ENCODE assay signal across 12 cellular contexts in the genomic region with DNA sequence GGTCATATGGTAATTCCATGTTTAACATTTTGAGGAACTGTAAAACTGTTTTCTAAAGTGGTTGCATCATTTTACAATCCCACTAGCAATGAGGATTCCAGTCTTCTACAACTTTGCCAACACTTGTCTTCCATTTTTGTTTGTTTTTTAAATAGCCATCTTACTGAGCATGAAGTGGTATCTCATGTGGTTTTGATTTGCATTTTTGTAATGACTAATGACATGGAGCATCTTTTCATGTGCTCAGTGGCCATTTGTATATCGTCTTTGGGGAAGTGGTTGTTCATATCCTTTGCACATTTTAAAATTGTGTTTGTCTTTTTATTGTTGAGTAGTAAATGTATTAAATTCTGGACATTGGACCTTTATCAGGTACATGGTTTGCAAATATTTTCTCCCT.
DNase-seq lines count a peak whose midpoint lies in the region; ATAC-seq and TF ChIP-seq lines count a peak whose summit lies in the region.
"Had no signal": no experiment of that assay in that cellular context is flagged by ENCODE, and none has a peak within 500 bp of the region (broad histone marks: within the 10 kb centered on the region; RNA-seq: fewer than 3 reads in every experiment).

No MANE protein-coding gene starts in this region.

- WGBS in GM23248 (ENCODE audit: low coverage in 1 of 2, low lambda C conversion rate in 2 of 2, missing lambda C conversion rate in 2 of 2), 2 experiments, result 50 to 61% methylated on average over 1 of the region's 1 CpG

- no peaks in the 10 kb centered on the region for H3K9me3 ChIP-seq in GM23248 (ENCODE audit: low read depth)
- H3K9me3 ChIP-seq in upper lobe of right lung, result no peaks in the 10 kb centered on the region

- no peak overlapping the region for H3K4me3 Mint-ChIP-seq in memory B cell
- H3K4me3 Mint-ChIP-seq: nephron progenitor cell had no signal

- H3F3A ChIP-seq in GM23248 (ENCODE audit: insufficient read depth), result no peaks in the 10 kb centered on the region

- DNase-seq in GM23248, result peak; percentile 7
- DNase-seq in memory B cell (ENCODE audit: low spot score in 2 of 2), result no peak
- DNase-seq in HCEC 1CT, result no peak
- no peak for DNase-seq in HT-29 (ENCODE audit: low spot score)
- DNase-seq in upper lobe of right lung, result no peak
- DNase-seq: DND-41, kidney glomerular epithelial cell, nephron progenitor cell, small intestine had no signal

- peaks cover 32% of the 10 kb centered on the region for H3K4me1 Mint-ChIP-seq in memory B cell

- H3K27me3 ChIP-seq in GM23248 (replicated peaks; ENCODE audit: insufficient read depth), result no peaks in the 10 kb centered on the region
- H3K27me3 ChIP-seq in upper lobe of right lung, result no peaks in the 10 kb centered on the region

- H3K27me3 Mint-ChIP-seq in memory B cell, result no peaks in the 10 kb centered on the region

- H3K4me1 ChIP-seq in GM23248 (ENCODE audit: insufficient read depth), result peaks cover 11% of the 10 kb centered on the region; the same call in 1 of the 2 replicates
- H3K4me1 ChIP-seq in upper lobe of right lung, result peaks cover 6% of the 10 kb centered on the region

- H3K4me3 ChIP-seq in GM23248 (no peak overlapping the region), upper lobe of right lung (no peak overlapping the region)

- in situ Hi-C loops in GM23248 (cut with MboI), result no loop called here

- H3K9me2 ChIP-seq in GM23248 (ENCODE audit: insufficient read depth), result no peaks in the 10 kb centered on the region

- H3K9me3 Mint-ChIP-seq in memory B cell, result peaks cover 8% of the 10 kb centered on the region

- peaks cover 3% of the 10 kb centered on the region; the same call in 1 of the 2 replicates for H3K36me3 ChIP-seq in GM23248 (ENCODE audit: low read depth)
- H3K36me3 ChIP-seq in upper lobe of right lung, result no peaks in the 10 kb centered on the region

- no peak overlapping the region for H3K27ac ChIP-seq in GM23248
- no peak overlapping the region for H3K27ac ChIP-seq in upper lobe of right lung

- intact Hi-C loops in upper lobe of right lung (cut with DNase I), result no loop called here

- H3K36me3 Mint-ChIP-seq in memory B cell, result peaks cover 54% of the 10 kb centered on the region

- peak overlapping the region; percentile 36 for H3K27ac Mint-ChIP-seq in memory B cell
- H3K27ac Mint-ChIP-seq: nephron progenitor cell had no signal

- no peak overlapping the region for H3K9ac ChIP-seq in GM23248

- H2AFZ ChIP-seq in GM23248, result no peak overlapping the region

- no peaks in the 10 kb centered on the region for H3K79me2 ChIP-seq in GM23248 (ENCODE audit: insufficient read depth)

- H4K20me1 ChIP-seq in GM23248 (ENCODE audit: insufficient read depth), result no peaks in the 10 kb centered on the region

- H3K4me2 ChIP-seq in GM23248 (ENCODE audit: unreplicated experiment), result no peak overlapping the region

- TF ChIP-seq CTCF in upper lobe of right lung (IDR thresholded peaks at IDR 0.05), result no peak

- peak; percentile 85 for ATAC-seq in GM18858 (IDR thresholded peaks at IDR 0.05; ENCODE audit: unreplicated experiment)
- ATAC-seq in HG03565 (IDR thresholded peaks at IDR 0.05; ENCODE audit: unreplicated experiment), result peak; percentile 68
- ATAC-seq in memory B cell (ENCODE audit: low read depth), result peak; percentile 89
- no peak for ATAC-seq in upper lobe of right lung
- ATAC-seq in GM19328 (IDR thresholded peaks at IDR 0.05; ENCODE audit: unreplicated experiment), result no peak

Comparison
In these comparisons a context has a peak if more than half of its experiments do, and no peak if none do; other contexts are left out.
1. ATAC-seq: peak in GM18858 (single experiment), HG03565 (single experiment) and memory B cell (single experiment); none in upper lobe of right lung (single experiment) and GM19328 (single experiment).